9 cellular contexts compared by ENCODE assay signal in the genomic region with DNA sequence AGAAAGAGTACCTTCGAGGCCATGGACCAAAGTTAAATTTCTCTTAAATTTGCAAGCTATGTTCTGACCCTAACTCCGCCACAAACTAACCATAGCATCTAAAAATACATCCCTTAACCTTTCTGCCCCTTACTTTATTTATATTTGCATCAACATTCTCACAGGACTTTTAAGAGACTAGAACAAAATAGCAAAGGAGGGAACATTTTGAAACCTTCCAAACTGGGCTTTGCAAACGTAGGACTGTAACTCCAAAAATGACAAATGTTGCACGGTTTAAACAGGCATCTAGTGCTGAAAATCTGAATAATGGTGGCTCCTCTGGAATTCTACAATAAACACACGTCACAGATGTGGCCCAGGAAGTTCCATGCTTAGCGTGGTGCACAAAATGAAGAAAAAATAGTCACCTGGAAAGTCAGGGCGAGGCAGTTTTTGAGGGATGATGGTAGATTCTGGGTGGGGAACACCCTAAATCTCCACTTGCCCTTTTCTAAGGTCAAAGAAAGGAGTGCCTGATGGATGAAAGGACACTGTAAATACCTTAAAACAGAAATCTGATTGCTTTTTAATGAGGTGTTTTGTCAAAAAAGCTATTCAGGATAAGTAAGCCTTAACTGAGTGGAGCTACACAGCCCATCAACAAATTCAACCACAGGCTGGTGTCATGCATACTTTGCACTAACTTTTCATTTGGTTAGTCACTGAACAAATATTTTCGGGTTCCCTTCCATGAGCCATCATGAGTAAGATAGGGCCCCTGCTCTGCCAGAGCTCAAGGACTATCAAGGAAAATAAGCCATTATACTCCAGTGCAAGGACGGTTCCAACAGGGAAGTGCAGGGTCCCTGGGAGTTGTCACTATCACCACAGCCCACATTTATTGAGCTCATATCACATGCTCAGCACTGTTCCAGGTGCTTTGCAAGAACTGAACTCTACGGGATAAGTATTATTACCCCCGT. TPM values are rescaled to one million over a fixed set of nuclear protein-coding genes. Genes with fewer than 3 reads are reported as not detected.
DNase-seq lines count a peak whose midpoint lies in the region; ATAC-seq lines count a peak whose summit lies in the region.
"Had no signal": no experiment of that assay in that cellular context is flagged by ENCODE, and none has a peak within 500 bp of the region (broad histone marks: within the 10 kb centered on the region; RNA-seq: fewer than 3 reads in every experiment).

No MANE protein-coding gene starts in this region.

- ATAC-seq in left cardiac atrium (peak; percentile 62 to 84), GM21717 (IDR thresholded peaks at IDR 0.05; ENCODE audit: unreplicated experiment) (no peak), GM18870 (IDR thresholded peaks at IDR 0.05; ENCODE audit: unreplicated experiment) (no peak)

- H3K27me3 ChIP-seq in stomach smooth muscle (ENCODE audit: control insufficient read depth in 1 of 2, insufficient read depth in 2 of 2, low read length in 2 of 2) = no peaks in the 10 kb centered on the region

- H3K36me3 ChIP-seq in stomach smooth muscle (ENCODE audit: control insufficient read depth in 2 of 2, insufficient read depth in 2 of 2, low read length in 2 of 2) = no peaks in the 10 kb centered on the region

- DNase-seq in DMS53 (lab: John Stamatoyannopoulos, UW) = peak; percentile 17
- no peak for DNase-seq in DMS53 treated with DMSO at 0.1 percent for 48 hours (lab: John Stamatoyannopoulos, UW; ENCODE audit: unreplicated experiment)
- DNase-seq in amniotic epithelial cell (ENCODE audit: low read depth) = peak; percentile 92
- no peak for DNase-seq in left cardiac atrium
- DNase-seq in activated CD8-positive, alpha-beta memory T cell treated with anti-CD3 and anti-CD28 coated beads, Interleukin-2, amount 50 U/mL, for 48 hours = no peak

- intact Hi-C loops in left cardiac atrium (cut with DNase I) = no loop called here

- H3K4me1 ChIP-seq in stomach smooth muscle (ENCODE audit: control insufficient read depth, insufficient read depth, low read length) = peaks cover 49% of the 10 kb centered on the region

- no peak overlapping the region for H3K9ac ChIP-seq in stomach smooth muscle (ENCODE audit: low read length in 2 of 2)

- no peaks in the 10 kb centered on the region for H3K9me3 ChIP-seq in stomach smooth muscle (ENCODE audit: control insufficient read depth in 2 of 2, low read length in 2 of 2)

- H3K27ac ChIP-seq in stomach smooth muscle (ENCODE audit: low read length) = peak overlapping the region; percentile 46
- H3K27ac ChIP-seq: 22Rv1 had no signal

- H3K4me3 ChIP-seq in stomach smooth muscle (ENCODE audit: low read length in 2 of 2) = peak overlapping the region in 1 of 2 donors; percentile 40

RNA-seq across cellular contexts. Expression of gene ARHGAP17, which starts 21.2 kb away (rescaled TPM):
- 10 to 100 TPM; 49.7 to 50.9 TPM for total RNA-seq in left cardiac atrium

Comparison
In these comparisons a context has a peak if more than half of its experiments do, and no peak if none do; other contexts are left out.
1. DNase-seq: peak in DMS53 (single experiment) and amniotic epithelial cell (single experiment); none in DMS53 treated with DMSO at 0.1 percent for 48 hours (single experiment), left cardiac atrium (single experiment) and activated CD8-positive, alpha-beta memory T cell treated with anti-CD3 and anti-CD28 coated beads, Interleukin-2, amount 50 U/mL, for 48 hours (single experiment).
2. ATAC-seq: peak in left cardiac atrium (2 of 2); none in GM21717 (single experiment) and GM18870 (single experiment).